In genomic region chr7:37510043-37510634, GRCh38 we compare ENCODE assay signal across 9 cellular contexts.
DNase-seq lines count a peak whose midpoint lies in the region; ATAC-seq, FAIRE-seq and TF ChIP-seq lines count a peak whose summit lies in the region.
"Had no signal": no experiment of that assay in that cellular context is flagged by ENCODE, and none has a peak within 500 bp of the region (broad histone marks: within the 10 kb centered on the region; RNA-seq: fewer than 3 reads in every experiment).

No MANE protein-coding gene starts in this region.

- H3K36me3 Mint-ChIP-seq in activated CD4-positive, alpha-beta T cell treated with anti-CD3 and anti-CD28 coated beads, Interleukin-2, amount 10 ng/mL, durations not matched to agents 7 days and 5 days (ENCODE audit: low read depth), result no peaks in the 10 kb centered on the region

- FAIRE-seq in G401.6 (lab: Jason Lieb, UNC), result peak; percentile 39

- H3K4me3 ChIP-seq in upper lobe of right lung, result no peak overlapping the region

- H3K9me3 ChIP-seq in upper lobe of right lung, result no peaks in the 10 kb centered on the region

- H3K4me3 Mint-ChIP-seq in activated CD4-positive, alpha-beta T cell treated with anti-CD3 and anti-CD28 coated beads, Interleukin-2, amount 10 ng/mL, durations not matched to agents 7 days and 5 days, result no peak overlapping the region
- H3K4me3 Mint-ChIP-seq: stimulated activated naive CD8-positive, alpha-beta T cell treated with anti-CD3 and anti-CD28 coated beads, Interleukin-15, Interleukin-2, amounts not matched to agents 100 ng/mL and 50 ng/mL, for 24 hours had no signal

- intact Hi-C loops in upper lobe of right lung (cut with DNase I), result no loop called here

- CTCF ChIA-PET in activated CD4-positive, alpha-beta T cell treated with anti-CD3 and anti-CD28 coated beads, Interleukin-2, amount 10 ng/mL, durations not matched to agents 7 days and 5 days (lab: Charles Lee), result interaction anchor here (1.0 to 1.6 kb wide), 2 partner anchors 15 to 310 kb away, joined by 3 read pairs; no protein-coding TSS in a partner anchor

- no peaks in the 10 kb centered on the region for H3K4me1 Mint-ChIP-seq in activated CD4-positive, alpha-beta T cell treated with anti-CD3 and anti-CD28 coated beads, Interleukin-2, amount 10 ng/mL, durations not matched to agents 7 days and 5 days

- no peak overlapping the region for H3K27ac ChIP-seq in upper lobe of right lung

- peak; percentile 47 for DNase-seq in activated CD4-positive, alpha-beta T cell treated with anti-CD3 and anti-CD28 coated beads, Interleukin-2, amount 10 ng/mL, durations not matched to agents 7 days and 5 days
- DNase-seq in iPS-NIHi7 (ENCODE audit: extremely low spot score) (peak; percentile 38), upper lobe of right lung (no peak), cortex of kidney (lab: John Stamatoyannopoulos, UW) (no peak), omental fat pad (ENCODE audit: low spot score) (no peak)

- TF ChIP-seq CTCF in upper lobe of right lung (IDR thresholded peaks at IDR 0.05), result peak; percentile 69
- TF ChIP-seq CTCF in omental fat pad (IDR thresholded peaks at IDR 0.05), result peak in 1 of 3 donors; percentile 29

- no peaks in the 10 kb centered on the region for H3K4me1 ChIP-seq in upper lobe of right lung

- ATAC-seq in HG02885 (IDR thresholded peaks at IDR 0.05; ENCODE audit: poor library complexity, unreplicated experiment), result peak; percentile 56
- ATAC-seq in upper lobe of right lung, result peak; percentile 70
- ATAC-seq in omental fat pad (ENCODE audit: low FRiP score), result no peak
- ATAC-seq in HG03457 (IDR thresholded peaks at IDR 0.05; ENCODE audit: unreplicated experiment), result no peak

- H3K27ac Mint-ChIP-seq in activated CD4-positive, alpha-beta T cell treated with anti-CD3 and anti-CD28 coated beads, Interleukin-2, amount 10 ng/mL, durations not matched to agents 7 days and 5 days, result no peak overlapping the region
- H3K27ac Mint-ChIP-seq: stimulated activated naive CD8-positive, alpha-beta T cell treated with anti-CD3 and anti-CD28 coated beads, Interleukin-15, Interleukin-2, amounts not matched to agents 100 ng/mL and 50 ng/mL, for 24 hours had no signal

- H3K36me3 ChIP-seq in upper lobe of right lung, result no peaks in the 10 kb centered on the region

- no peaks in the 10 kb centered on the region for H3K9me3 Mint-ChIP-seq in activated CD4-positive, alpha-beta T cell treated with anti-CD3 and anti-CD28 coated beads, Interleukin-2, amount 10 ng/mL, durations not matched to agents 7 days and 5 days
- H3K9me3 Mint-ChIP-seq: stimulated activated naive CD8-positive, alpha-beta T cell treated with anti-CD3 and anti-CD28 coated beads, Interleukin-15, Interleukin-2, amounts not matched to agents 100 ng/mL and 50 ng/mL, for 24 hours had no signal

- H3K27me3 Mint-ChIP-seq in activated CD4-positive, alpha-beta T cell treated with anti-CD3 and anti-CD28 coated beads, Interleukin-2, amount 10 ng/mL, durations not matched to agents 7 days and 5 days, result peaks cover 28% of the 10 kb centered on the region

- POLR2A ChIA-PET in activated CD4-positive, alpha-beta T cell treated with anti-CD3 and anti-CD28 coated beads, Interleukin-2, amount 10 ng/mL, durations not matched to agents 7 days and 5 days (lab: Charles Lee), result no interaction called here

- no peaks in the 10 kb centered on the region for H3K27me3 ChIP-seq in upper lobe of right lung

Comparison
In these comparisons a context has a peak if more than half of its experiments do, and no peak if none do; other contexts are left out.
1. ATAC-seq: peak in HG02885 (single experiment) and upper lobe of right lung (single experiment); none in omental fat pad (single experiment) and HG03457 (single experiment).
2. DNase-seq: peak in activated CD4-positive, alpha-beta T cell treated with anti-CD3 and anti-CD28 coated beads, Interleukin-2, amount 10 ng/mL, durations not matched to agents 7 days and 5 days (single experiment) and iPS-NIHi7 (single experiment); none in upper lobe of right lung (single experiment), cortex of kidney (single experiment) and omental fat pad (single experiment).